ENCODE assay signal across 1 cellular context in genomic region chr12:123931686-123932321, GRCh38.
TF ChIP-seq lines count a peak whose summit lies in the region.

No MANE protein-coding gene starts in this region.

TF ChIP-seq in WTC11, 78 proteins besides CTCF, POLR2A, EP300 and RAD21 (continued from another document):
- TF ChIP-seq PRDM15 (CRISPR knock-in tag; IDR thresholded peaks at IDR 0.05) (no peak), ZBTB43 (CRISPR knock-in tag; IDR thresholded peaks at IDR 0.05) (no peak)
TF ChIP-seq in WTC11: peak in this region for 0.
